Comparison of ENCODE assay signal across 28 cellular contexts in the genomic region with DNA sequence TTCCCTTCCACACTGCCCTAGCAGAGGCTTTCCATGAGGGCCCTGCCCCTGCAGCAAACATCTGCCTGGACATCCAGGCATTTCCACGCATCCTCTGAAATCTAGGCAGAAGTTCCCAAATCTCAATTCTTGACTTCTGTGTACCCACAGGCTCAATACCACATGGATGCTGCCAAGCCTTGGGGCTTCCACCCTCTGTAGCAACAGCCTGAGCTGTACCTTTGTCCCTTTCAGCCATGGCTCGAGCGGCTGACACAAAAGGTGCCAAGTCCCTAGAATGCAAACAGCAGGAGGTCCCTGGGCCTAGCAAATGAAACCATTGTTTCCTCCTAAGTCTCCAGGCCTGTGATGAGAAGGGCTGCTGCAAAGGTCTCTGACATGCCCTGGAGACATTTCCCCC.
"Had no signal": no experiment of that assay in that cellular context is flagged by ENCODE, and none has a peak within 500 bp of the region (broad histone marks: within the 10 kb centered on the region; RNA-seq: fewer than 3 reads in every experiment).

No MANE protein-coding gene starts in this region.

- ATAC-seq: naive thymus-derived CD4-positive, alpha-beta T cell; natural killer cell; psoas muscle; right cardiac atrium; right lobe of liver; stimulated activated memory B cell treated with anti-CD40 and anti-IgM and Interleukin-4, amounts not matched to agents 10 μg/mL and 1 μg/mL and 100 μg/mL, for 72 hours; stimulated activated naive CD8-positive, alpha-beta T cell treated with anti-CD3 and anti-CD28 coated beads, Interleukin-15, amount 100 ng/mL, for 72 hours; stimulated activated naive CD8-positive, alpha-beta T cell treated with anti-CD3 and anti-CD28 coated beads, Interleukin-15, Interleukin-2, amounts not matched to agents 100 U/mL and 50 U/mL, for 24 hours; upper lobe of right lung had no signal

- H3K36me3 ChIP-seq: neutrophil, ovary, right lobe of liver, spleen, suprapubic skin, tibial artery, transverse colon, upper lobe of right lung, vagina had no signal

- H3K4me2 ChIP-seq: smooth muscle cell had no signal

- H3K27ac ChIP-seq: neutrophil, ovary, parathyroid adenoma, psoas muscle, right lobe of liver, skin epidermis, spleen, suprapubic skin, testis, tibial artery, transverse colon, upper lobe of right lung, vagina had no signal

- H3K9ac ChIP-seq: parathyroid adenoma had no signal

- H3K4me3 ChIP-seq: ovary, psoas muscle, right lobe of liver, skin epidermis, smooth muscle cell, spleen, suprapubic skin, testis, tibial artery, transverse colon, upper lobe of right lung, vagina had no signal

- H3K4me1 ChIP-seq: parathyroid adenoma, psoas muscle, right lobe of liver, spleen, suprapubic skin, testis, tibial artery, transverse colon, upper lobe of right lung, vagina had no signal

- H2AFZ ChIP-seq: parathyroid adenoma had no signal

- DNase-seq: naive thymus-derived CD4-positive, alpha-beta T cell; natural killer cell; nucleus accumbens; ovary; psoas muscle; right lobe of liver; spleen; stimulated activated CD4-positive, alpha-beta T cell treated with anti-CD3 and anti-CD28 coated beads, Interleukin-12 subunit alpha, Interleukin-12 subunit beta, amount 100 ng/mL, for 4 hours; stimulated activated CD4-positive, alpha-beta T cell treated with anti-CD3 and anti-CD28 coated beads, Interleukin-1b, Interleukin-23, amount 100 ng/mL, for 48 hours; stimulated activated CD4-positive, alpha-beta T cell treated with anti-CD3 and anti-CD28 coated beads, Interleukin-4, amount 100 ng/mL, for 1 hour; stimulated activated CD4-positive, alpha-beta T cell treated with anti-CD3 and anti-CD28 coated beads, Interleukin-4, amount 100 ng/mL, for 4 hours; stimulated activated CD8-positive, alpha-beta memory T cell treated with anti-CD3 and anti-CD28 coated beads, Interleukin-4, amount 100 ng/mL, for 48 hours; stimulated activated naive CD4-positive, alpha-beta T cell; stimulated activated naive CD8-positive, alpha-beta T cell treated with anti-CD3 and anti-CD28 coated beads, Interleukin-15, amount 100 ng/mL, for 72 hours; stimulated activated naive CD8-positive, alpha-beta T cell treated with anti-CD3 and anti-CD28 coated beads, Interleukin-15, Interleukin-2, amounts not matched to agents 100 U/mL and 50 U/mL, for 24 hours; substantia nigra; testis; tibial artery; transverse colon; upper lobe of right lung had no signal

- H3K9me3 ChIP-seq: neutrophil, ovary, psoas muscle, right lobe of liver, suprapubic skin, testis, tibial artery, transverse colon, upper lobe of right lung, vagina had no signal

- H3K79me2 ChIP-seq: parathyroid adenoma had no signal

- H3K27me3 ChIP-seq: neutrophil, ovary, right lobe of liver, spleen, suprapubic skin, testis, tibial artery, transverse colon, upper lobe of right lung, vagina had no signal
